Comparison of ENCODE assay signal across 17 cellular contexts in the genomic region with DNA sequence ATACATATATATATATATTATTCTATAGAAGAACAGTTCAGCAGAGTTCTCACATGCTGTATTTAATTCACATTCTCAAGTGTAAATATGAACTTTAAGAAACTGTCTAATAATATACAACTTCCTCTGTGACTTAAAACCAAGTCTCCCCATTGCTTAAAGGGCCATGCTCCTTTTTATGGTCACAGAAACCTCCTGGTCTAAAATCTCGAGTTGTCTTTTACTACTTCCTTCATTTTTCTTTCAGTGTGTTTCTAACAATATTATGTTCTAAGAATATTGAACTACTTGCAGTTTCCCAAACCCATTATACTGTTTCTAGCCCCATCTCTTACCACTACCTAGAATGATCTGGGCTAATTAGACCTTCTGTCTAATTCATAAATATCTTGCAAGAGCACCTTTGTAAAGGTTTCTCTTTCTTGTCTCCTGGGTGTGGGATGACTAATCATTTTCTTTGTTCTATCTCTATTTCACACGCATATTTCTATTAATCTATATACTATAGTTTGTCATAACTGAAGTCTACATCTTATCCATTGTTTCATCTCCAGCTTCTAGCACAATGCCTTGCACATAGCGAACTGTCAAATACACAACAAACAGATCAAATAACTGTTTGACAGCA. TPM values are rescaled to one million over a fixed set of nuclear protein-coding genes. Genes with fewer than 3 reads are reported as not detected.
A peak's percentile ranks its signal among the peaks of the same experiment; 100 is the strongest.
DNase-seq lines count a peak whose midpoint lies in the region; ATAC-seq and TF ChIP-seq lines count a peak whose summit lies in the region.
"Had no signal": no experiment of that assay in that cellular context is flagged by ENCODE, and none has a peak within 500 bp of the region (broad histone marks: within the 10 kb centered on the region; RNA-seq: fewer than 3 reads in every experiment).

No MANE protein-coding gene starts in this region.

- H3K4me3 ChIP-seq in GM12865 (ENCODE audit: low read depth, low read length) (no peak overlapping the region), breast epithelium (no peak overlapping the region)
- H3K4me3 ChIP-seq: coronary artery, heart left ventricle, K562, prostate gland had no signal

- TF ChIP-seq CTCF in GM12865 (IDR thresholded peaks at IDR 0.05; ENCODE audit: insufficient read depth, low read depth, low read length, missing control alignments) (no peak), breast epithelium (IDR thresholded peaks at IDR 0.05) (no peak)

- intact Hi-C loops in breast epithelium (cut with DNase I; ENCODE audit: low total_unique reads), result no loop called here

- no peaks in the 10 kb centered on the region for H3K36me3 ChIP-seq in breast epithelium
- H3K36me3 ChIP-seq: heart left ventricle, prostate gland had no signal

- no peak for TF ChIP-seq POLR2A in breast epithelium (IDR thresholded peaks at IDR 0.05)

- H3K27me3 ChIP-seq in breast epithelium, result no peaks in the 10 kb centered on the region
- H3K27me3 ChIP-seq: heart left ventricle had no signal

- DNase-seq in GM12865 (ENCODE audit: low read depth) (peak; percentile 3), GM19240 (ENCODE audit: insufficient read length, low spot score) (no peak), breast epithelium (ENCODE audit: low spot score in 2 of 2) (no peak), NCI-H748 treated with DMSO at 0.1 percent for 48 hours (lab: John Stamatoyannopoulos, UW) (no peak)
- DNase-seq in activated naive CD4-positive, alpha-beta T cell treated with Interleukin-2 at 50 U/mL for 16 hours, result no peak
- DNase-seq: activated T-cell treated with anti-CD3 and anti-CD28 coated beads, Interleukin-2, amount 50 U/mL, for 72 hours; amygdala; Caco-2; erythroblast; heart left ventricle; NCI-H1417 treated with DMSO at 0.1 percent for 48 hours had no signal

- no peak overlapping the region for H3K27ac ChIP-seq in breast epithelium
- H3K27ac ChIP-seq: coronary artery, heart left ventricle, prostate gland had no signal

- H3K9me3 ChIP-seq in breast epithelium, result no peaks in the 10 kb centered on the region
- H3K9me3 ChIP-seq: Caco-2, heart left ventricle, prostate gland had no signal

- ATAC-seq in GM19372 (IDR thresholded peaks at IDR 0.05; ENCODE audit: low read depth, unreplicated experiment), result peak; percentile 40
- ATAC-seq in HG02610 (IDR thresholded peaks at IDR 0.05; ENCODE audit: unreplicated experiment), result peak; percentile 81
- ATAC-seq in HG03442 (IDR thresholded peaks at IDR 0.05; ENCODE audit: unreplicated experiment), result peak; percentile 68
- ATAC-seq: activated T-cell treated with anti-CD3 and anti-CD28 coated beads, Interleukin-2, amount 50 U/mL, for 72 hours; heart left ventricle; K562 had no signal

- no peaks in the 10 kb centered on the region for H3K4me1 ChIP-seq in breast epithelium
- H3K4me1 ChIP-seq: Caco-2, prostate gland had no signal

RNA-seq across cellular contexts. Expression of a gene that starts 48.8 kb away (rescaled TPM):
- 10 to 100 TPM in 2 of 3 donors, 1 to 10 TPM in 1; 1.6 to 53.1 (median 18.4) TPM for total RNA-seq in breast epithelium
- total RNA-seq: activated T-cell treated with anti-CD3 and anti-CD28 coated beads, Interleukin-2, amount 50 U/mL, for 72 hours; Caco-2; K562 had no signal
